In the genomic region with DNA sequence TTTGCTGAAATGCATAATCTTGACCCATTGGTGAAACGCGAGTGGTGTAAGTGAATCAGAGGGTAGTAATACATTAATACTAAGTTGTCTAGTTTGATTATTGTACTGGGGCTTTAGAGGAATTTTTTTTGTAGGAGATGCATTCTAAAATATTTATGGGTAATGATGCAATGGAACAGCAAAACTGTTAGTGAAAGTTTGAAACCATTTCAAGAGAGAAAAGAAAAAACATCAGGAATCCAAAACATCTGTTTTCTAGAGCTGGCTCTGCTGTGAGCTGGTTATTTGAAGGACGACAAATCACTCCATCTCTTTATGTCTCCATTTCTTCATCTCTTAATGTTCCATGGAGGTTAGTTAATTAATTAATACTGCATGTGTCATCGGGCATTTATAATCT, we compare ENCODE assay signal across 22 cellular contexts.
DNase-seq lines count a peak whose midpoint lies in the region; ATAC-seq and TF ChIP-seq lines count a peak whose summit lies in the region.
"Had no signal": no experiment of that assay in that cellular context is flagged by ENCODE, and none has a peak within 500 bp of the region (broad histone marks: within the 10 kb centered on the region; RNA-seq: fewer than 3 reads in every experiment).

No MANE protein-coding gene starts in this region.

- H3K79me2 ChIP-seq in GM23248 (ENCODE audit: insufficient read depth), result no peaks in the 10 kb centered on the region

- TF ChIP-seq CTCF in AG09309 (IDR thresholded peaks at IDR 0.05; ENCODE audit: control insufficient read depth, insufficient read depth, low read depth, low read length, missing control alignments), result no peak

- no peaks in the 10 kb centered on the region for H3K9me2 ChIP-seq in GM23248 (ENCODE audit: insufficient read depth)

- DNase-seq in AG09309 (ENCODE audit: low read depth), result peak; percentile 25
- peak; percentile 4 for DNase-seq in GM23248
- peak; percentile 21 for DNase-seq in amniotic epithelial cell (ENCODE audit: low read depth)
- DNase-seq in fibroblast of peridontal ligament (ENCODE audit: extremely low read depth), result peak; percentile 34
- DNase-seq: CD4-positive, CD25-positive, alpha-beta regulatory T cell; DMS153; DND-41; MM.1S; NCI-H2029; NCI-H446; NCI-H524 treated with DMSO at 0.1 percent for 48 hours; NCI-H774; PC-3; Right ventricle myocardium superior; RPMI8226 had no signal

- H3F3A ChIP-seq in GM23248 (ENCODE audit: insufficient read depth), result no peaks in the 10 kb centered on the region

- H3K4me1 ChIP-seq in GM23248 (ENCODE audit: insufficient read depth), result no peaks in the 10 kb centered on the region
- H3K4me1 ChIP-seq: BLaER1 had no signal

- no peak overlapping the region for H2AFZ ChIP-seq in GM23248

- no peaks in the 10 kb centered on the region for H3K9me3 ChIP-seq in GM23248 (ENCODE audit: low read depth)
- H3K9me3 ChIP-seq: BLaER1 had no signal

- no peak overlapping the region for H3K4me2 ChIP-seq in GM23248 (ENCODE audit: unreplicated experiment)
- H3K4me2 ChIP-seq: BLaER1, KMS-11 had no signal

- no peaks in the 10 kb centered on the region for H3K27me3 ChIP-seq in GM23248 (replicated peaks; ENCODE audit: insufficient read depth)
- H3K27me3 ChIP-seq: BLaER1 had no signal

- H3K4me3 ChIP-seq in AG09309 (ENCODE audit: control insufficient read depth, low read depth, low read length), result no peak overlapping the region
- no peak overlapping the region for H3K4me3 ChIP-seq in GM23248
- H3K4me3 ChIP-seq: BLaER1 had no signal

- no peaks in the 10 kb centered on the region for H4K20me1 ChIP-seq in GM23248 (ENCODE audit: insufficient read depth)
- H4K20me1 ChIP-seq: BLaER1 had no signal

- H3K36me3 ChIP-seq in GM23248 (ENCODE audit: low read depth), result no peaks in the 10 kb centered on the region
- H3K36me3 ChIP-seq: BLaER1 had no signal

- in situ Hi-C loops in GM23248 (cut with MboI), result no loop called here

- H3K9ac ChIP-seq in GM23248, result no peak overlapping the region
- H3K9ac ChIP-seq: BLaER1, KMS-11 had no signal

- no peak for ATAC-seq in HG02678 (IDR thresholded peaks at IDR 0.05; ENCODE audit: unreplicated experiment)
- no peak for ATAC-seq in GM19395 (IDR thresholded peaks at IDR 0.05; ENCODE audit: unreplicated experiment)
- ATAC-seq in HG03439 (IDR thresholded peaks at IDR 0.05; ENCODE audit: unreplicated experiment), result no peak
- ATAC-seq: HCT116, PC-3 had no signal

- WGBS in GM23248 (ENCODE audit: low coverage in 1 of 2, low lambda C conversion rate in 2 of 2, missing lambda C conversion rate in 2 of 2), 2 experiments, result 21 to 31% methylated on average over 4 of the region's 4 CpGs

- no peak overlapping the region for H3K27ac ChIP-seq in GM23248
- H3K27ac ChIP-seq: 22Rv1, BLaER1, KMS-11 had no signal
